Comparison of ENCODE assay signal across 8 cellular contexts in the genomic region with DNA sequence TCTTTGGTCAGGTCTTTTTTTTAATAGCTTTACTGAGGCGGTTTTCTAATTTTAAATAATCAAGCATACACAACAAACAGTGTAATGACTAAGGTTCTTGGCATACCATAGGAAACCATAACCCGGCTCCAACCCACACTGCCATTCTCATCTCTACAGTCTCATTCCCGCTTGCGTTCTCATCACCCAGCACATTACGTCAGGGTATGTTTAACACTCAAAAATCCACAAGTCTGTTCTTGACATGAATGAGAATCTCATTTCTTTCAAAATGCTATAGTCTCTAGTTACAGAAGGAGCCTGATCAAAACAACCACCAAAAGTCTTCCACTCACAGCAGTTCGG. TPM values are rescaled to one million over a fixed set of nuclear protein-coding genes. Genes with fewer than 3 reads are reported as not detected.
DNase-seq lines count a peak whose midpoint lies in the region; ATAC-seq and TF ChIP-seq lines count a peak whose summit lies in the region.

No MANE protein-coding gene starts in this region.

- no peaks in the 10 kb centered on the region for H3K27me3 ChIP-seq in thyroid gland

- peak overlapping the region; percentile 48 to 88 (median 57) for H3K27ac ChIP-seq in thyroid gland

- peaks cover 10% of the 10 kb centered on the region for H3K4me1 Mint-ChIP-seq in memory B cell

- TF ChIP-seq POLR2A in GM18505 (IDR thresholded peaks at IDR 0.05; ENCODE audit: borderline replicate concordance, extremely low read depth, insufficient read depth, insufficient read length) (no peak), thyroid gland (IDR thresholded peaks at IDR 0.05) (no peak)

- no peaks in the 10 kb centered on the region for H3K36me3 ChIP-seq in thyroid gland

- 1 to 2% methylated on average over 6 of the region's 6 CpGs for WGBS in thyroid gland, 2 donors

- H3K27me3 Mint-ChIP-seq in memory B cell, result no peaks in the 10 kb centered on the region

- H3K9me3 Mint-ChIP-seq in memory B cell, result no peaks in the 10 kb centered on the region

- H3K36me3 Mint-ChIP-seq in memory B cell, result no peaks in the 10 kb centered on the region

- ATAC-seq in GM18505 (IDR thresholded peaks at IDR 0.05; ENCODE audit: unreplicated experiment) (peak; percentile 32), HG02885 (IDR thresholded peaks at IDR 0.05; ENCODE audit: poor library complexity, unreplicated experiment) (peak; percentile 25), memory B cell (ENCODE audit: low read depth) (peak; percentile 25)

- peak; percentile 19 for DNase-seq in Ammon's horn (ENCODE audit: low spot score)
- peak; percentile 83 for DNase-seq in NCI-H748 treated with DMSO at 0.1 percent for 48 hours (lab: John Stamatoyannopoulos, UW)
- DNase-seq in cardiac fibroblast (ENCODE audit: low read depth in 2 of 2), result peak; percentile 64 to 89
- DNase-seq in memory B cell (ENCODE audit: low spot score in 2 of 2), result no peak
- no peak for DNase-seq in thyroid gland
- DNase-seq in retina, result no peak

- H3K9me3 ChIP-seq in thyroid gland, result no peaks in the 10 kb centered on the region

- H3K4me1 ChIP-seq in thyroid gland, result peaks cover 6 to 9% of the 10 kb centered on the region in 2 donors

- no peak for TF ChIP-seq CTCF in cardiac fibroblast (IDR thresholded peaks at IDR 0.05; ENCODE audit: low read depth, low read length)
- TF ChIP-seq CTCF in thyroid gland (IDR thresholded peaks at IDR 0.05), result no peak

- peak overlapping the region; percentile 87 for H3K4me3 Mint-ChIP-seq in memory B cell

- H3K4me3 ChIP-seq in cardiac fibroblast (replicated peaks in 1 of 2; ENCODE audit: low read depth in 2 of 2, low read length in 2 of 2) (peak overlapping the region; percentile 57 to 66), thyroid gland (replicated peaks in 1 of 3) (peak overlapping the region in 2 of 3 donors; percentile 46 to 55)

- H3K27ac Mint-ChIP-seq in memory B cell, result peak overlapping the region; percentile 85

- intact Hi-C loops in thyroid gland (cut with DNase I), result no loop called here

RNA-seq across cellular contexts. Expression of a gene that starts 0.5 kb away (rescaled TPM):
- 1 to 10 TPM in 3 of 4 donors, under 1 TPM in 1; 0.42 to 2.1 (median 1.6) TPM for total RNA-seq in thyroid gland

RNA-seq across cellular contexts. Expression of a gene that starts 30.8 kb away (rescaled TPM):
- total RNA-seq in thyroid gland, result 10 to 100 TPM; 24.6 to 40.4 (median 29.2) TPM

RNA-seq across cellular contexts. Expression of a gene that starts 42.4 kb away (rescaled TPM):
- 100 to 1,000 TPM in 1 of 4 donors, 10 to 100 TPM in 3; 84.5 to 105 (median 98.5) TPM for total RNA-seq in thyroid gland

Comparison
In these comparisons a context has a peak if more than half of its experiments do, and no peak if none do; other contexts are left out.
1. DNase-seq: peak in Ammon's horn (single experiment), NCI-H748 treated with DMSO at 0.1 percent for 48 hours (single experiment) and cardiac fibroblast (2 of 2); none in memory B cell (0 of 2), thyroid gland (0 of 2) and retina (single experiment).
2. Peak in every context shown above with its lines, with median percentiles within 50 percentile points of each other: ATAC-seq.